In genomic region chr1:176466514-176466913, GRCh38 we compare ENCODE assay signal across 10 cellular contexts. TPM values are rescaled to one million over a fixed set of nuclear protein-coding genes. Genes with fewer than 3 reads are reported as not detected.
DNase-seq lines count a peak whose midpoint lies in the region; ATAC-seq and TF ChIP-seq lines count a peak whose summit lies in the region.
"Had no signal": no experiment of that assay in that cellular context is flagged by ENCODE, and none has a peak within 500 bp of the region (broad histone marks: within the 10 kb centered on the region; RNA-seq: fewer than 3 reads in every experiment).

No MANE protein-coding gene starts in this region.

- TF ChIP-seq CTCF in 22Rv1 (IDR thresholded peaks at IDR 0.05) = peak; percentile 24; the same call in 1 of the 2 replicates
- peak; percentile 62 for TF ChIP-seq CTCF in GM12873 (IDR thresholded peaks at IDR 0.05; ENCODE audit: insufficient read depth, low read depth, low read length, missing control alignments)
- peak; percentile 84 for TF ChIP-seq CTCF in epithelial cell of proximal tubule (conservative IDR thresholded peaks at IDR 0.05; ENCODE audit: low read depth, low read length)

- no peak overlapping the region for H3K4me3 ChIP-seq in epithelial cell of proximal tubule (ENCODE audit: low read depth, low read length)
- H3K4me3 ChIP-seq: cardiac muscle cell had no signal

- no peak for ATAC-seq in GM18873 (IDR thresholded peaks at IDR 0.05; ENCODE audit: low FRiP score, unreplicated experiment)

- DNase-seq in NCI-H1694 treated with DMSO at 0.1 percent for 48 hours (lab: John Stamatoyannopoulos, UW) = peak; percentile 31
- DNase-seq in epithelial cell of proximal tubule (ENCODE audit: low read depth) = no peak
- DNase-seq in activated T-cell treated with anti-CD3 and anti-CD28 coated beads, Interleukin-2, amount 50 U/mL, for 48 hours = no peak
- DNase-seq in activated effector memory CD4-positive, alpha-beta T cell treated with Interleukin-2 at 50 U/mL for 16 hours = no peak
- no peak for DNase-seq in HPDE6-E6E7 (ENCODE audit: extremely low spot score)

- no peak overlapping the region for H3K27ac ChIP-seq in 22Rv1
- H3K27ac ChIP-seq: cardiac muscle cell had no signal

RNA-seq across cellular contexts. Expression of gene PAPPA2, which starts 3.5 kb away (rescaled TPM):
- 0.14 and 0.98 TPM in 2 replicates for total RNA-seq in epithelial cell of proximal tubule
- total RNA-seq: Daoy had no signal

Comparison
In these comparisons a context has a peak if more than half of its experiments do, and no peak if none do; other contexts are left out.
1. CTCF ChIP-seq: peak in every context shown above with its lines; median percentile 84 in epithelial cell of proximal tubule; 62 in GM12873; 24 in 22Rv1.